In the genomic region with DNA sequence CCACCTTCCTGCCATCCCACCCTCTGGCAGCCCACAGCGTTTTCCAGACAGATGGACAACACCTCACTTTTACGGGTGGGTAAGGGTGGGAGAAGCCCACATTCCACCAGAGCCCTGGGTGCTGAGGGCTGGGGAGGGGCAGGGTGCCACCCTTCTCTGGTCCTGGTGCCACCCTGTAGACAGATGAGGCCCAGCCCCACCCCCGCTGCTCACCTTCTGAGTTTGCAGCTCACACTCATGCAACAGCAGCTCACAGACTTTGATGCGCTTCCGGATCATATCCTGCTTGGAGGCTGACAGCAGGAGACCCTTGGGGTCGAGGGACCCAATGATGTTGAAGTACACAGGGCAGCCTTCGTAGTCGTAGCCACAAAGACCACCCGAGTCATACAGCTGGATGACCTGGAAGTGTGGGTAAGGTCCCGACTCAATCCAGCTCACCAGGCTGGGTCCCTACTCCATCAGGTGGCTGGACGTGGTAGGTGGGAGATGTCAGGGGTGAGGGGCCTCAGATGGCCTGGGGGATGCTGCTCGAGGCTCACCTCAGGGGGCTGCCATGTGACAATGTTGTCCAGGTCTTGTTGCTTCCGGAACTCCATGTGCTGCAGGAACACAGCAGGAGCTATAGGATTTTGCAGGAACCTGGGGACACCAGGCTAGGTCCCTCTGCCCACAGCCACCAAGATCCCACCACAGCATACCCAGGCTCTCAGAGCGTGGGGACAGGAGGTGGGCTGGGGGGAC, we compare ENCODE assay signal across 10 cellular contexts. TPM values are rescaled to one million over a fixed set of nuclear protein-coding genes. Genes with fewer than 3 reads are reported as not detected.
"Had no signal": no experiment of that assay in that cellular context is flagged by ENCODE, and none has a peak within 500 bp of the region (broad histone marks: within the 10 kb centered on the region; RNA-seq: fewer than 3 reads in every experiment).

No MANE protein-coding gene starts in this region.

- H3K9ac ChIP-seq: GM23248 had no signal

- H3K4me1 ChIP-seq: HAP-1 had no signal

- ATAC-seq: HCT116 had no signal

- DNase-seq: GM23248, GOT3, H7, HFFc6 had no signal

- H3K4me3 Mint-ChIP-seq: HFFc6, IgD-negative memory B cell had no signal

- H3K9me3 Mint-ChIP-seq: HFFc6, IgD-negative memory B cell had no signal

- H3K4me3 ChIP-seq: GM23248, HAP-1 had no signal

- FAIRE-seq: HTR-8/SVneo had no signal

- H3K36me3 ChIP-seq: HAP-1 had no signal

- H3K9me3 ChIP-seq: HAP-1 had no signal

- H3K27ac ChIP-seq: GM23248 had no signal

- H3K27ac Mint-ChIP-seq: HFFc6, IgD-negative memory B cell had no signal

- H2AFZ ChIP-seq: GM23248 had no signal

RNA-seq across cellular contexts. Expression of a gene that starts 10.3 kb away (rescaled TPM):
- total RNA-seq: H4, H7, HFFc6 had no signal
- polyA plus RNA-seq: IgD-negative memory B cell had no signal

RNA-seq across cellular contexts. Expression of a gene that starts 23.4 kb away (rescaled TPM):
- total RNA-seq: GM23248, H4, H7, HFFc6, HT-29 had no signal
- polyA plus RNA-seq: GM23248, IgD-negative memory B cell had no signal

RNA-seq across cellular contexts. Expression of a gene that starts 51.3 kb away (rescaled TPM):
- total RNA-seq: GM23248, H4, HFFc6, HT-29 had no signal
- polyA plus RNA-seq: GM23248, IgD-negative memory B cell had no signal
